27 cellular contexts compared by ENCODE assay signal in genomic region chr15:96223939-96224338, GRCh38.
"Had no signal": no experiment of that assay in that cellular context is flagged by ENCODE, and none has a peak within 500 bp of the region (broad histone marks: within the 10 kb centered on the region; RNA-seq: fewer than 3 reads in every experiment).

No MANE protein-coding gene starts in this region.

- H3K4me2 ChIP-seq: neural progenitor cell had no signal

- H3K36me3 ChIP-seq: neural progenitor cell, ovary, right lobe of liver, sigmoid colon, stomach, thoracic aorta, thyroid gland, upper lobe of right lung, uterus had no signal

- H3K36me3 Mint-ChIP-seq: stimulated activated effector memory CD8-positive, alpha-beta T cell treated with anti-CD3 and anti-CD28 coated beads, Interleukin-12 subunit alpha, Interleukin-12 subunit beta, amount 100 ng/mL, for 72 hours; stimulated activated naive B cell treated with anti-CD40 and anti-IgM and Interleukin-4, amounts not matched to agents 10 μg/mL and 1 μg/mL and 100 μg/mL, for 72 hours had no signal

- ATAC-seq: natural killer cell; psoas muscle; right cardiac atrium; right lobe of liver; stimulated activated effector memory CD8-positive, alpha-beta T cell treated with anti-CD3 and anti-CD28 coated beads, Interleukin-12 subunit alpha, Interleukin-12 subunit beta, amount 100 ng/mL, for 72 hours; stimulated activated naive B cell treated with anti-CD40 and anti-IgM and Interleukin-4, amounts not matched to agents 10 μg/mL and 1 μg/mL and 100 μg/mL, for 72 hours; upper lobe of right lung had no signal

- H3K4me1 ChIP-seq: parathyroid adenoma, psoas muscle, sigmoid colon, thyroid gland, tibial nerve, upper lobe of right lung, uterus had no signal

- FAIRE-seq: small intestine had no signal

- H2AFZ ChIP-seq: neural progenitor cell, parathyroid adenoma had no signal

- H3K27me3 ChIP-seq: neural progenitor cell, ovary, right lobe of liver, sigmoid colon, stomach, thyroid gland, tibial nerve, upper lobe of right lung, uterus had no signal

- H3K4me3 ChIP-seq: neural progenitor cell, ovary, psoas muscle, right lobe of liver, sigmoid colon, stomach, thoracic aorta, thyroid gland, tibial nerve, upper lobe of right lung, uterus had no signal

- H3K4me1 Mint-ChIP-seq: natural killer cell; stimulated activated effector memory CD8-positive, alpha-beta T cell treated with anti-CD3 and anti-CD28 coated beads, Interleukin-12 subunit alpha, Interleukin-12 subunit beta, amount 100 ng/mL, for 72 hours; stimulated activated naive B cell treated with anti-CD40 and anti-IgM and Interleukin-4, amounts not matched to agents 10 μg/mL and 1 μg/mL and 100 μg/mL, for 72 hours had no signal

- H3K27me3 Mint-ChIP-seq: stimulated activated naive B cell treated with anti-CD40 and anti-IgM and Interleukin-4, amounts not matched to agents 10 μg/mL and 1 μg/mL and 100 μg/mL, for 72 hours had no signal

- H3K27ac Mint-ChIP-seq: natural killer cell; neural progenitor cell; stimulated activated effector memory CD8-positive, alpha-beta T cell treated with anti-CD3 and anti-CD28 coated beads, Interleukin-12 subunit alpha, Interleukin-12 subunit beta, amount 100 ng/mL, for 72 hours; stimulated activated naive B cell treated with anti-CD40 and anti-IgM and Interleukin-4, amounts not matched to agents 10 μg/mL and 1 μg/mL and 100 μg/mL, for 72 hours; stimulated activated naive CD8-positive, alpha-beta T cell treated with anti-CD3 and anti-CD28 coated beads, Interleukin-15, Interleukin-2, amounts not matched to agents 100 ng/mL and 50 ng/mL, for 24 hours had no signal

- DNase-seq: natural killer cell; occipital lobe; ovary; posterior cingulate gyrus; psoas muscle; right cardiac atrium; right lobe of liver; sigmoid colon; small intestine; stimulated activated CD4-positive, alpha-beta T cell treated with anti-CD3 and anti-CD28 coated beads, Interleukin-15, amount 100 ng/mL, for 24 hours; stimulated activated CD4-positive, alpha-beta T cell treated with anti-CD3 and anti-CD28 coated beads, Interleukin-2, amount 100 ng/mL, for 24 hours; stimulated activated CD4-positive, alpha-beta T cell treated with anti-CD3 and anti-CD28 coated beads, Interleukin-2, amount 100 ng/mL, for 48 hours; stimulated activated CD4-positive, alpha-beta T cell treated with anti-CD3 and anti-CD28 coated beads, Interleukin-4, amount 100 ng/mL, for 24 hours; stimulated activated naive B cell treated with anti-CD40 and anti-IgM and Interleukin-4, amounts not matched to agents 10 μg/mL and 1 μg/mL and 100 μg/mL, for 72 hours; stimulated activated naive CD4-positive, alpha-beta T cell treated with Interleukin-2 at 50 U/mL for 16 hours; stomach; thyroid gland; trophoblast cell; upper lobe of right lung; uterus had no signal

- H3K79me2 ChIP-seq: parathyroid adenoma had no signal

- H3K27ac ChIP-seq: neural progenitor cell, ovary, parathyroid adenoma, psoas muscle, right lobe of liver, sigmoid colon, stomach, thoracic aorta, thyroid gland, tibial nerve, upper lobe of right lung, uterus had no signal

- H3K4me3 Mint-ChIP-seq: natural killer cell; nephron; neural progenitor cell; stimulated activated effector memory CD8-positive, alpha-beta T cell treated with anti-CD3 and anti-CD28 coated beads, Interleukin-12 subunit alpha, Interleukin-12 subunit beta, amount 100 ng/mL, for 72 hours; stimulated activated naive B cell treated with anti-CD40 and anti-IgM and Interleukin-4, amounts not matched to agents 10 μg/mL and 1 μg/mL and 100 μg/mL, for 72 hours; stimulated activated naive CD8-positive, alpha-beta T cell treated with anti-CD3 and anti-CD28 coated beads, Interleukin-15, Interleukin-2, amounts not matched to agents 100 ng/mL and 50 ng/mL, for 24 hours had no signal

- H3K9me3 Mint-ChIP-seq: natural killer cell; nephron; neural progenitor cell; stimulated activated naive CD8-positive, alpha-beta T cell treated with anti-CD3 and anti-CD28 coated beads, Interleukin-15, Interleukin-2, amounts not matched to agents 100 ng/mL and 50 ng/mL, for 24 hours had no signal
